ENCODE assay signal across 10 cellular contexts in genomic region chr3:46880884-46881818, GRCh38. TPM values are rescaled to one million over a fixed set of nuclear protein-coding genes. Genes with fewer than 3 reads are reported as not detected.
DNase-seq lines count a peak whose midpoint lies in the region; ATAC-seq, FAIRE-seq and TF ChIP-seq lines count a peak whose summit lies in the region.
"Had no signal": no experiment of that assay in that cellular context is flagged by ENCODE, and none has a peak within 500 bp of the region (broad histone marks: within the 10 kb centered on the region; RNA-seq: fewer than 3 reads in every experiment).

No MANE protein-coding gene starts in this region.

- H2AK5ac ChIP-seq in H1 (ENCODE audit: low read depth, low read length): no peak overlapping the region

- TF ChIP-seq CTCF in H1 (IDR thresholded peaks at IDR 0.05; ENCODE audit: control extremely low read depth in 1 of 3, insufficient read depth in 1 of 3, low read depth in 1 of 3, low read length in 3 of 3): no peak
- TF ChIP-seq CTCF in upper lobe of right lung (IDR thresholded peaks at IDR 0.05): no peak

- no peaks in the 10 kb centered on the region for H3K4me1 Mint-ChIP-seq in activated T-cell treated with anti-CD3 and anti-CD28 coated beads, Interleukin-2, amount 50 U/mL, for 72 hours (ENCODE audit: low read depth)
- peaks cover 3% of the 10 kb centered on the region for H3K4me1 Mint-ChIP-seq in activated T-cell treated with anti-CD3 and anti-CD28 coated beads, Interleukin-2, amount 50 U/mL, for 4 hours (ENCODE audit: low read depth)

- H2BK120ac ChIP-seq in H1 (replicated peaks; ENCODE audit: low read depth, low read length): no peak overlapping the region

- POLR2A ChIA-PET in H1 (lab: Charles Lee; ENCODE audit: partially characterized antibody): interaction anchor here (1.0 to 1.6 kb wide), 3 partner anchors 9 to 17 kb away, joined by 4 to 5 read pairs (median 5); no protein-coding TSS in a partner anchor

- no peak for DNase-seq in activated T-cell treated with anti-CD3 and anti-CD28 coated beads, Interleukin-2, amount 50 U/mL, for 72 hours
- DNase-seq in activated T-cell treated with anti-CD3 and anti-CD28 coated beads, Interleukin-2, amount 50 U/mL, for 4 hours: no peak
- DNase-seq in H1 (ENCODE audit: low read depth in 1 of 2, low spot score in 2 of 2): peak in 1 of 2 experiments; percentile 66
- no peak for DNase-seq in upper lobe of right lung
- no peak for DNase-seq in NCI-H1105 treated with DMSO at 0.1 percent for 48 hours (lab: John Stamatoyannopoulos, UW)
- DNase-seq in activated T-cell treated with anti-CD3 and anti-CD28 coated beads for 4 hours: no peak
- DNase-seq: stimulated activated CD4-positive, alpha-beta T cell treated with anti-CD3 and anti-CD28 coated beads, Interleukin-2, amount 100 ng/mL, for 48 hours had no signal

- H3K79me1 ChIP-seq in H1 (ENCODE audit: low read depth, low read length): no peaks in the 10 kb centered on the region

- intact Hi-C loops in upper lobe of right lung (cut with DNase I): no loop called here

- no peak overlapping the region for H2BK12ac ChIP-seq in H1 (ENCODE audit: low read depth, low read length)

- no peak overlapping the region for H3K56ac ChIP-seq in H1 (replicated peaks; ENCODE audit: insufficient read length, low read depth, low read length)

- no peak overlapping the region for H4K5ac ChIP-seq in H1 (ENCODE audit: insufficient read length, low read depth, low read length)

- peaks cover 0 to 10% (median 5%) of the 10 kb centered on the region in 4 experiments; a peak in 6 of 7 replicates for H3K4me1 ChIP-seq in H1 (replicated peaks in 1 of 4; ENCODE audit: control insufficient read depth in 3 of 4, insufficient read depth in 4 of 4, low read length in 3 of 4)
- no peaks in the 10 kb centered on the region for H3K4me1 ChIP-seq in mucosa of rectum (ENCODE audit: control insufficient read depth in 2 of 2, insufficient read depth in 2 of 2, low read length in 2 of 2)
- H3K4me1 ChIP-seq in upper lobe of right lung: peaks cover 13% of the 10 kb centered on the region

- no peak overlapping the region for H2BK15ac ChIP-seq in H1 (ENCODE audit: low read length)

- H3K4me2 ChIP-seq in H1 (ENCODE audit: insufficient read depth in 1 of 2, low read depth in 2 of 2, low read length in 2 of 2): peak overlapping the region; percentile 74 to 99

- no peaks in the 10 kb centered on the region for H3K9me3 Mint-ChIP-seq in activated T-cell treated with anti-CD3 and anti-CD28 coated beads, Interleukin-2, amount 50 U/mL, for 72 hours
- H3K9me3 Mint-ChIP-seq in activated T-cell treated with anti-CD3 and anti-CD28 coated beads, Interleukin-2, amount 50 U/mL, for 4 hours: no peaks in the 10 kb centered on the region

- H3K4me3 ChIP-seq in H1 (ENCODE audit: extremely low read depth in 1 of 4, insufficient read depth in 2 of 4, low read depth in 3 of 4, low read length in 4 of 4) (peak overlapping the region; percentile 30 to 75 (median 48)), mucosa of rectum (ENCODE audit: low read length in 2 of 2) (peak overlapping the region in 1 of 2 donors; percentile 35), upper lobe of right lung (peak overlapping the region; percentile 58)

- TF ChIP-seq POLR2A in H1 (IDR thresholded peaks at IDR 0.05; ENCODE audit: control extremely low read depth in 1 of 2, low read depth in 2 of 2, low read length in 2 of 2): no peak

- H3K36me3 ChIP-seq in H1 (ENCODE audit: control insufficient read depth in 2 of 4, insufficient read depth in 4 of 4, low read length in 3 of 4) (no peaks in the 10 kb centered on the region), mucosa of rectum (ENCODE audit: control insufficient read depth in 2 of 2, insufficient read depth in 2 of 2, low read length in 2 of 2) (no peaks in the 10 kb centered on the region), upper lobe of right lung (no peaks in the 10 kb centered on the region)

- no peaks in the 10 kb centered on the region for H3K36me3 Mint-ChIP-seq in activated T-cell treated with anti-CD3 and anti-CD28 coated beads, Interleukin-2, amount 50 U/mL, for 72 hours (ENCODE audit: insufficient read depth in 2 of 2)
- no peaks in the 10 kb centered on the region for H3K36me3 Mint-ChIP-seq in activated T-cell treated with anti-CD3 and anti-CD28 coated beads, Interleukin-2, amount 50 U/mL, for 4 hours (ENCODE audit: insufficient read depth)

- peaks cover 11% of the 10 kb centered on the region; the same call in 1 of the 2 replicates for H3K23me2 ChIP-seq in H1 (ENCODE audit: low read depth, low read length)

- no peak for FAIRE-seq in H1 (lab: Jason Lieb, UNC)

- peaks cover 53 to 92% (median 83%) of the 10 kb centered on the region in 4 experiments for H3K27me3 ChIP-seq in H1 (replicated peaks in 1 of 4; ENCODE audit: control insufficient read depth in 3 of 4, extremely low read depth in 1 of 4, insufficient read depth in 3 of 4, low read length in 3 of 4)
- H3K27me3 ChIP-seq in mucosa of rectum (ENCODE audit: control insufficient read depth in 2 of 2, insufficient read depth in 2 of 2, low read length in 2 of 2): peaks cover 21 to 33% of the 10 kb centered on the region in 2 donors
- H3K27me3 ChIP-seq in upper lobe of right lung: peaks cover 36% of the 10 kb centered on the region

- H2BK20ac ChIP-seq in H1 (ENCODE audit: low read length): 0 out of 2 replicates have a peak overlapping the region, but pooled peaks have one; percentile 61

- H4K8ac ChIP-seq in H1 (ENCODE audit: extremely low read depth, insufficient read depth, low read length): no peak overlapping the region; the same call in none of the 2 replicates

- no peak overlapping the region for H3K27ac Mint-ChIP-seq in activated T-cell treated with anti-CD3 and anti-CD28 coated beads, Interleukin-2, amount 50 U/mL, for 72 hours

- TF ChIP-seq EP300 in H1 (IDR thresholded peaks at IDR 0.05; ENCODE audit: borderline replicate concordance in 1 of 2, low read depth in 2 of 2, low read length in 2 of 2): no peak

- no peak overlapping the region for H3K27ac ChIP-seq in H1 (ENCODE audit: low read depth, low read length)
- peak overlapping the region; percentile 7 to 52 for H3K27ac ChIP-seq in mucosa of rectum (ENCODE audit: low read depth in 2 of 2, low read length in 2 of 2)
- peak overlapping the region; percentile 79 for H3K27ac ChIP-seq in upper lobe of right lung
- H3K27ac ChIP-seq: C4-2B had no signal

- CTCF ChIA-PET in H1 (lab: Charles Lee; ENCODE audit: partially characterized antibody): interaction anchor here (0.8 to 13.1 kb wide), 7 partner anchors 10 to 194 kb away, joined by 3 to 88 read pairs (median 6); no protein-coding TSS in a partner anchor

- H3K14ac ChIP-seq in H1 (ENCODE audit: insufficient read length): no peak overlapping the region

- H2AFZ ChIP-seq in H1 (ENCODE audit: low read length): no peak overlapping the region

- no peak overlapping the region for H3K9ac ChIP-seq in H1 (replicated peaks in 1 of 4; ENCODE audit: extremely low read depth in 1 of 4, low read depth in 3 of 4, low read length in 3 of 4)
- H3K9ac ChIP-seq in mucosa of rectum (ENCODE audit: low read depth in 1 of 2, low read length in 2 of 2): no peak overlapping the region

- 13% methylated on average over 27 of the region's 47 CpGs; no CpG with 5 or more reads in 1 of the 2 experiments for WGBS in H1 (ENCODE audit: extremely low coverage in 1 of 2, insufficient coverage in 1 of 2, insufficient read length in 1 of 2, insufficient replicate concordance in 2 of 2, low coverage in 1 of 2, low lambda C conversion rate in 2 of 2, missing lambda C conversion rate in 1 of 2), 2 experiments

- TF ChIP-seq RAD21 in H1 (IDR thresholded peaks at IDR 0.05 in 1 of 2, conservative IDR thresholded peaks at IDR 0.05 in 1 of 2; ENCODE audit: low read depth in 2 of 2, low read length in 2 of 2): no peak

- H3K79me2 ChIP-seq in H1 (ENCODE audit: control insufficient read depth in 1 of 2, insufficient read depth in 2 of 2, low read length in 2 of 2): no peaks in the 10 kb centered on the region

- H4K20me1 ChIP-seq in H1 (replicated peaks in 1 of 2; ENCODE audit: control insufficient read depth in 1 of 2, insufficient read depth in 2 of 2, low read length in 2 of 2): peaks cover 7 to 17% of the 10 kb centered on the region in 2 experiments

- no peak overlapping the region for H2BK5ac ChIP-seq in H1 (ENCODE audit: low read depth, low read length)

- ATAC-seq in activated T-cell treated with anti-CD3 and anti-CD28 coated beads, Interleukin-2, amount 50 U/mL, for 72 hours (replicated peaks in 1 of 2): peak in 1 of 2 donors; percentile 3
- no peak for ATAC-seq in activated T-cell treated with anti-CD3 and anti-CD28 coated beads, Interleukin-2, amount 50 U/mL, for 4 hours
- ATAC-seq in upper lobe of right lung: no peak
- ATAC-seq in HG03342 (IDR thresholded peaks at IDR 0.05; ENCODE audit: unreplicated experiment): no peak

- H4K91ac ChIP-seq in H1 (replicated peaks; ENCODE audit: insufficient read length, low read length): no peak overlapping the region

- H3K23ac ChIP-seq in H1 (ENCODE audit: insufficient read length): no peak overlapping the region

- H3K9me3 ChIP-seq in H1 (ENCODE audit: insufficient read depth in 2 of 2, low read depth in 1 of 2, low read length in 1 of 2) (no peaks in the 10 kb centered on the region), mucosa of rectum (ENCODE audit: control insufficient read depth in 2 of 2, low read length in 2 of 2) (no peaks in the 10 kb centered on the region), upper lobe of right lung (no peaks in the 10 kb centered on the region)

- H3K4ac ChIP-seq in H1 (replicated peaks; ENCODE audit: insufficient read length, low read depth, low read length): no peak overlapping the region

- peak overlapping the region; percentile 29 to 69 for H3K4me3 Mint-ChIP-seq in activated T-cell treated with anti-CD3 and anti-CD28 coated beads, Interleukin-2, amount 50 U/mL, for 72 hours
- H3K4me3 Mint-ChIP-seq in activated T-cell treated with anti-CD3 and anti-CD28 coated beads, Interleukin-2, amount 50 U/mL, for 4 hours: no peak overlapping the region

- H3K18ac ChIP-seq in H1 (ENCODE audit: extremely low read depth, low read length): peak overlapping the region; percentile 32; the same call in 1 of the 2 replicates

- H3K27me3 Mint-ChIP-seq in activated T-cell treated with anti-CD3 and anti-CD28 coated beads, Interleukin-2, amount 50 U/mL, for 72 hours (ENCODE audit: low read depth): peaks cover 50% of the 10 kb centered on the region
- H3K27me3 Mint-ChIP-seq in activated T-cell treated with anti-CD3 and anti-CD28 coated beads, Interleukin-2, amount 50 U/mL, for 4 hours (ENCODE audit: low read depth): peaks cover 48% of the 10 kb centered on the region

RNA-seq across cellular contexts. Expression of gene PTH1R, which starts 3.6 kb away (rescaled TPM):
- total RNA-seq in activated T-cell treated with anti-CD3 and anti-CD28 coated beads, Interleukin-2, amount 50 U/mL, for 72 hours: not detected
- not detected for total RNA-seq in activated T-cell treated with anti-CD3 and anti-CD28 coated beads, Interleukin-2, amount 50 U/mL, for 4 hours
- 0.21 and 1.5 TPM in 2 replicates for total RNA-seq in H1 (2021; fragmentation: NEBNext Ultra II Directional; extraction: Animal tissue kit (Norgen Biotek cat#: 25700))
- 0.57 and 1.9 TPM in 2 replicates for polyA plus RNA-seq in H1 (2011; rRNA removed)
- 0.89 TPM for polyA plus RNA-seq in H1 (2011; cell fraction: cytosol; rRNA removed)
- 3.4 TPM for polyA plus RNA-seq in H1 (2011; cell fraction: nucleus; rRNA removed)
- 0.27 to 1.1 TPM (median 0.67 TPM) in 4 replicates for polyA plus RNA-seq in H1 (2012, experiment 1 of 2)
- 0.54 TPM for polyA plus RNA-seq in H1 (2012, experiment 2 of 2)
- polyA plus RNA-seq in H1 (2013, experiment 1 of 2): 0.63 TPM
- 0.79 TPM for polyA plus RNA-seq in H1 (2013, experiment 2 of 2)
- 0.73 and 0.88 TPM in 2 replicates for polyA minus RNA-seq in H1 (2011; rRNA and poly(A)+ RNA removed)
- polyA minus RNA-seq in H1 (2011; cell fraction: cytosol; rRNA and poly(A)+ RNA removed): not detected
- polyA minus RNA-seq in H1 (2011; cell fraction: nucleus; rRNA and poly(A)+ RNA removed): 2.3 TPM
- total RNA-seq in upper lobe of right lung: 14.9 TPM

RNA-seq across cellular contexts. Expression of gene MYL3, which starts 17.9 kb away (rescaled TPM):
- total RNA-seq in activated T-cell treated with anti-CD3 and anti-CD28 coated beads, Interleukin-2, amount 50 U/mL, for 72 hours: not detected
- total RNA-seq in activated T-cell treated with anti-CD3 and anti-CD28 coated beads, Interleukin-2, amount 50 U/mL, for 4 hours: not detected
- total RNA-seq in H1 (2021; fragmentation: NEBNext Ultra II Directional; extraction: Animal tissue kit (Norgen Biotek cat#: 25700)): not detected in 2 replicates
- 0.06 TPM in 1 of 2 replicates, not detected in the other for polyA plus RNA-seq in H1 (2011; rRNA removed)
- polyA plus RNA-seq in H1 (2011; cell fraction: cytosol; rRNA removed): 0.10 TPM
- not detected for polyA plus RNA-seq in H1 (2011; cell fraction: nucleus; rRNA removed)
- polyA plus RNA-seq in H1 (2012, experiment 1 of 2): 0.19 to 0.27 TPM in 2 of 4 replicates, not detected in the others
- polyA plus RNA-seq in H1 (2012, experiment 2 of 2): 0.33 TPM
- 0.08 TPM for polyA plus RNA-seq in H1 (2013, experiment 1 of 2)
- not detected for polyA plus RNA-seq in H1 (2013, experiment 2 of 2)
- not detected in 2 replicates for polyA minus RNA-seq in H1 (2011; rRNA and poly(A)+ RNA removed)
- polyA minus RNA-seq in H1 (2011; cell fraction: cytosol; rRNA and poly(A)+ RNA removed): not detected
- polyA minus RNA-seq in H1 (2011; cell fraction: nucleus; rRNA and poly(A)+ RNA removed): not detected
- total RNA-seq in upper lobe of right lung: 3.8 TPM
